1 cellular context compared by ENCODE assay signal in genomic region chr10:133394064-133394663, GRCh38.
TF ChIP-seq lines count a peak whose summit lies in the region.

A gene with protein sequence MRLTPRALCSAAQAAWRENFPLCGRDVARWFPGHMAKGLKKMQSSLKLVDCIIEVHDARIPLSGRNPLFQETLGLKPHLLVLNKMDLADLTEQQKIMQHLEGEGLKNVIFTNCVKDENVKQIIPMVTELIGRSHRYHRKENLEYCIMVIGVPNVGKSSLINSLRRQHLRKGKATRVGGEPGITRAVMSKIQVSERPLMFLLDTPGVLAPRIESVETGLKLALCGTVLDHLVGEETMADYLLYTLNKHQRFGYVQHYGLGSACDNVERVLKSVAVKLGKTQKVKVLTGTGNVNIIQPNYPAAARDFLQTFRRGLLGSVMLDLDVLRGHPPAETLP (plus strand): TSS chr10:133394157. CDS start chr10:133394221, 64 bp downstream.

TF ChIP-seq in WTC11, 78 proteins besides CTCF, POLR2A, EP300 and RAD21 (continued from another document):
- TF ChIP-seq, protein P1, sequence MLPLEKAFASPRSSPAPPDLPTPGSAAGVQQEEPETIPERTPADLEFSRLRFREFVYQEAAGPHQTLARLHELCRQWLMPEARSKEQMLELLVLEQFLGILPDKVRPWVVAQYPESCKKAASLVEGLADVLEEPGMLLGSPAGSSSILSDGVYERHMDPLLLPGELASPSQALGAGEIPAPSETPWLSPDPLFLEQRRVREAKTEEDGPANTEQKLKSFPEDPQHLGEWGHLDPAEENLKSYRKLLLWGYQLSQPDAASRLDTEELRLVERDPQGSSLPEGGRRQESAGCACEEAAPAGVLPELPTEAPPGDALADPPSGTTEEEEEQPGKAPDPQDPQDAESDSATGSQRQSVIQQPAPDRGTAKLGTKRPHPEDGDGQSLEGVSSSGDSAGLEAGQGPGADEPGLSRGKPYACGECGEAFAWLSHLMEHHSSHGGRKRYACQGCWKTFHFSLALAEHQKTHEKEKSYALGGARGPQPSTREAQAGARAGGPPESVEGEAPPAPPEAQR (CRISPR knock-in tag; IDR thresholded peaks at IDR 0.05) = no peak
- TF ChIP-seq FOXP1 (CRISPR knock-in tag; IDR thresholded peaks at IDR 0.05; ENCODE audit: borderline replicate concordance) (peak; percentile 95), OVOL2 (CRISPR knock-in tag; IDR thresholded peaks at IDR 0.05; ENCODE audit: borderline replicate concordance) (no peak), CREM (CRISPR knock-in tag; IDR thresholded peaks at IDR 0.05) (peak; percentile 86), GTF2I (CRISPR knock-in tag; conservative IDR thresholded peaks at IDR 0.05) (no peak), GABPB1 (CRISPR knock-in tag; IDR thresholded peaks at IDR 0.05) (peak; percentile 89), ESRRA (CRISPR knock-in tag; IDR thresholded peaks at IDR 0.05; ENCODE audit: borderline replicate concordance) (peak; percentile 81; the same call in 1 of the 2 replicates), NFATC4 (CRISPR knock-in tag; IDR thresholded peaks at IDR 0.05) (no peak), RELA (CRISPR knock-in tag; IDR thresholded peaks at IDR 0.05; ENCODE audit: borderline replicate concordance) (peak; percentile 94)
- TF ChIP-seq, protein P2, sequence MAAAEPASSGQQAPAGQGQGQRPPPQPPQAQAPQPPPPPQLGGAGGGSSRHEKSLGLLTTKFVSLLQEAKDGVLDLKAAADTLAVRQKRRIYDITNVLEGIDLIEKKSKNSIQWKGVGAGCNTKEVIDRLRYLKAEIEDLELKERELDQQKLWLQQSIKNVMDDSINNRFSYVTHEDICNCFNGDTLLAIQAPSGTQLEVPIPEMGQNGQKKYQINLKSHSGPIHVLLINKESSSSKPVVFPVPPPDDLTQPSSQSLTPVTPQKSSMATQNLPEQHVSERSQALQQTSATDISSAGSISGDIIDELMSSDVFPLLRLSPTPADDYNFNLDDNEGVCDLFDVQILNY (CRISPR knock-in tag; IDR thresholded peaks at IDR 0.05) = peak; percentile 94; the same call in 1 of the 2 replicates
- TF ChIP-seq, protein P3, sequence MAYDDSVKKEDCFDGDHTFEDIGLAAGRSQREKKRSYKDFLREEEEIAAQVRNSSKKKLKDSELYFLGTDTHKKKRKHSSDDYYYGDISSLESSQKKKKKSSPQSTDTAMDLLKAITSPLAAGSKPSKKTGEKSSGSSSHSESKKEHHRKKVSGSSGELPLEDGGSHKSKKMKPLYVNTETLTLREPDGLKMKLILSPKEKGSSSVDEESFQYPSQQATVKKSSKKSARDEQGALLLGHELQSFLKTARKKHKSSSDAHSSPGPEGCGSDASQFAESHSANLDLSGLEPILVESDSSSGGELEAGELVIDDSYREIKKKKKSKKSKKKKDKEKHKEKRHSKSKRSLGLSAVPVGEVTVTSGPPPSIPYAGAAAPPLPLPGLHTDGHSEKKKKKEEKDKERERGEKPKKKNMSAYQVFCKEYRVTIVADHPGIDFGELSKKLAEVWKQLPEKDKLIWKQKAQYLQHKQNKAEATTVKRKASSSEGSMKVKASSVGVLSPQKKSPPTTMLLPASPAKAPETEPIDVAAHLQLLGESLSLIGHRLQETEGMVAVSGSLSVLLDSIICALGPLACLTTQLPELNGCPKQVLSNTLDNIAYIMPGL (CRISPR knock-in tag; IDR thresholded peaks at IDR 0.05) = peak; percentile 76; the same call in 1 of the 2 replicates
- TF ChIP-seq, protein P4, sequence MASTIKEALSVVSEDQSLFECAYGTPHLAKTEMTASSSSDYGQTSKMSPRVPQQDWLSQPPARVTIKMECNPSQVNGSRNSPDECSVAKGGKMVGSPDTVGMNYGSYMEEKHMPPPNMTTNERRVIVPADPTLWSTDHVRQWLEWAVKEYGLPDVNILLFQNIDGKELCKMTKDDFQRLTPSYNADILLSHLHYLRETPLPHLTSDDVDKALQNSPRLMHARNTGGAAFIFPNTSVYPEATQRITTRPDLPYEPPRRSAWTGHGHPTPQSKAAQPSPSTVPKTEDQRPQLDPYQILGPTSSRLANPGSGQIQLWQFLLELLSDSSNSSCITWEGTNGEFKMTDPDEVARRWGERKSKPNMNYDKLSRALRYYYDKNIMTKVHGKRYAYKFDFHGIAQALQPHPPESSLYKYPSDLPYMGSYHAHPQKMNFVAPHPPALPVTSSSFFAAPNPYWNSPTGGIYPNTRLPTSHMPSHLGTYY (CRISPR knock-in tag; IDR thresholded peaks at IDR 0.05) = 0 out of 2 replicates have a peak, but pooled peaks have one; percentile 70
- TF ChIP-seq, protein P5, sequence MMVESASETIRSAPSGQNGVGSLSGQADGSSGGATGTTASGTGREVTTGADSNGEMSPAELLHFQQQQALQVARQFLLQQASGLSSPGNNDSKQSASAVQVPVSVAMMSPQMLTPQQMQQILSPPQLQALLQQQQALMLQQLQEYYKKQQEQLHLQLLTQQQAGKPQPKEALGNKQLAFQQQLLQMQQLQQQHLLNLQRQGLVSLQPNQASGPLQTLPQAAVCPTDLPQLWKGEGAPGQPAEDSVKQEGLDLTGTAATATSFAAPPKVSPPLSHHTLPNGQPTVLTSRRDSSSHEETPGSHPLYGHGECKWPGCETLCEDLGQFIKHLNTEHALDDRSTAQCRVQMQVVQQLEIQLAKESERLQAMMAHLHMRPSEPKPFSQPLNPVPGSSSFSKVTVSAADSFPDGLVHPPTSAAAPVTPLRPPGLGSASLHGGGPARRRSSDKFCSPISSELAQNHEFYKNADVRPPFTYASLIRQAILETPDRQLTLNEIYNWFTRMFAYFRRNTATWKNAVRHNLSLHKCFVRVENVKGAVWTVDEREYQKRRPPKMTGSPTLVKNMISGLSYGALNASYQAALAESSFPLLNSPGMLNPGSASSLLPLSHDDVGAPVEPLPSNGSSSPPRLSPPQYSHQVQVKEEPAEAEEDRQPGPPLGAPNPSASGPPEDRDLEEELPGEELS (CRISPR knock-in tag; IDR thresholded peaks at IDR 0.05) = peak; percentile 94
